Comparison of ENCODE assay signal across 1 cellular context in the genomic region with DNA sequence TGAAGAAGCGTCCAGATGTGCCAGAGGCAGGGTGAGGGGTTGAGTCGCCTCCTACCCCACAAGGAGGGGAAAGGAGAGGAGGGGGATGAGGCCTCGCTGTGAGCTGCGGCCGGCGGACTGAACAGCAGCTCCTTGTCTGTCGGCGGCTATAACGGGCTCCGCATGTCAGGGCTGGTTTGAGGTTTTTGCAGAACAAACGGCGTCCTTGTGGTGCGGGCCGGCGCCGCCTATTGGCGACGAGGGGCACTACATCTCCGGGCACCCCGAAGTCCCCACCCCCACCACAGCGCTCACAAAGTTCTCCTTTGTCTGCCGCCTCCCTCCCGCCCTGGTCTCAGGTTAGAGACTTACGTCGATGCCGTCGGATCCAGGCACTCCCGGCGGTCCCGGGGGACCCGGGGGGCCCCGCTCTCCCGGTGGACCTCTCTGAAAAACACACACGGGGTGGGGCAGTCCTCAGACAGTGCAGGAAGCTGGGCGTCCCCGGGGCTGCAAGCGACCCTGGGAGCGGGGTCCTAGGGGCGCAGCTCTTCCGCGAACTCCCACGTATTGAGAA.
TF ChIP-seq lines count a peak whose summit lies in the region.

No MANE protein-coding gene starts in this region.

TF ChIP-seq in K562, 482 proteins besides CTCF, POLR2A, EP300 and RAD21 (continued from another document and continues in another):
- TF ChIP-seq, protein P1, sequence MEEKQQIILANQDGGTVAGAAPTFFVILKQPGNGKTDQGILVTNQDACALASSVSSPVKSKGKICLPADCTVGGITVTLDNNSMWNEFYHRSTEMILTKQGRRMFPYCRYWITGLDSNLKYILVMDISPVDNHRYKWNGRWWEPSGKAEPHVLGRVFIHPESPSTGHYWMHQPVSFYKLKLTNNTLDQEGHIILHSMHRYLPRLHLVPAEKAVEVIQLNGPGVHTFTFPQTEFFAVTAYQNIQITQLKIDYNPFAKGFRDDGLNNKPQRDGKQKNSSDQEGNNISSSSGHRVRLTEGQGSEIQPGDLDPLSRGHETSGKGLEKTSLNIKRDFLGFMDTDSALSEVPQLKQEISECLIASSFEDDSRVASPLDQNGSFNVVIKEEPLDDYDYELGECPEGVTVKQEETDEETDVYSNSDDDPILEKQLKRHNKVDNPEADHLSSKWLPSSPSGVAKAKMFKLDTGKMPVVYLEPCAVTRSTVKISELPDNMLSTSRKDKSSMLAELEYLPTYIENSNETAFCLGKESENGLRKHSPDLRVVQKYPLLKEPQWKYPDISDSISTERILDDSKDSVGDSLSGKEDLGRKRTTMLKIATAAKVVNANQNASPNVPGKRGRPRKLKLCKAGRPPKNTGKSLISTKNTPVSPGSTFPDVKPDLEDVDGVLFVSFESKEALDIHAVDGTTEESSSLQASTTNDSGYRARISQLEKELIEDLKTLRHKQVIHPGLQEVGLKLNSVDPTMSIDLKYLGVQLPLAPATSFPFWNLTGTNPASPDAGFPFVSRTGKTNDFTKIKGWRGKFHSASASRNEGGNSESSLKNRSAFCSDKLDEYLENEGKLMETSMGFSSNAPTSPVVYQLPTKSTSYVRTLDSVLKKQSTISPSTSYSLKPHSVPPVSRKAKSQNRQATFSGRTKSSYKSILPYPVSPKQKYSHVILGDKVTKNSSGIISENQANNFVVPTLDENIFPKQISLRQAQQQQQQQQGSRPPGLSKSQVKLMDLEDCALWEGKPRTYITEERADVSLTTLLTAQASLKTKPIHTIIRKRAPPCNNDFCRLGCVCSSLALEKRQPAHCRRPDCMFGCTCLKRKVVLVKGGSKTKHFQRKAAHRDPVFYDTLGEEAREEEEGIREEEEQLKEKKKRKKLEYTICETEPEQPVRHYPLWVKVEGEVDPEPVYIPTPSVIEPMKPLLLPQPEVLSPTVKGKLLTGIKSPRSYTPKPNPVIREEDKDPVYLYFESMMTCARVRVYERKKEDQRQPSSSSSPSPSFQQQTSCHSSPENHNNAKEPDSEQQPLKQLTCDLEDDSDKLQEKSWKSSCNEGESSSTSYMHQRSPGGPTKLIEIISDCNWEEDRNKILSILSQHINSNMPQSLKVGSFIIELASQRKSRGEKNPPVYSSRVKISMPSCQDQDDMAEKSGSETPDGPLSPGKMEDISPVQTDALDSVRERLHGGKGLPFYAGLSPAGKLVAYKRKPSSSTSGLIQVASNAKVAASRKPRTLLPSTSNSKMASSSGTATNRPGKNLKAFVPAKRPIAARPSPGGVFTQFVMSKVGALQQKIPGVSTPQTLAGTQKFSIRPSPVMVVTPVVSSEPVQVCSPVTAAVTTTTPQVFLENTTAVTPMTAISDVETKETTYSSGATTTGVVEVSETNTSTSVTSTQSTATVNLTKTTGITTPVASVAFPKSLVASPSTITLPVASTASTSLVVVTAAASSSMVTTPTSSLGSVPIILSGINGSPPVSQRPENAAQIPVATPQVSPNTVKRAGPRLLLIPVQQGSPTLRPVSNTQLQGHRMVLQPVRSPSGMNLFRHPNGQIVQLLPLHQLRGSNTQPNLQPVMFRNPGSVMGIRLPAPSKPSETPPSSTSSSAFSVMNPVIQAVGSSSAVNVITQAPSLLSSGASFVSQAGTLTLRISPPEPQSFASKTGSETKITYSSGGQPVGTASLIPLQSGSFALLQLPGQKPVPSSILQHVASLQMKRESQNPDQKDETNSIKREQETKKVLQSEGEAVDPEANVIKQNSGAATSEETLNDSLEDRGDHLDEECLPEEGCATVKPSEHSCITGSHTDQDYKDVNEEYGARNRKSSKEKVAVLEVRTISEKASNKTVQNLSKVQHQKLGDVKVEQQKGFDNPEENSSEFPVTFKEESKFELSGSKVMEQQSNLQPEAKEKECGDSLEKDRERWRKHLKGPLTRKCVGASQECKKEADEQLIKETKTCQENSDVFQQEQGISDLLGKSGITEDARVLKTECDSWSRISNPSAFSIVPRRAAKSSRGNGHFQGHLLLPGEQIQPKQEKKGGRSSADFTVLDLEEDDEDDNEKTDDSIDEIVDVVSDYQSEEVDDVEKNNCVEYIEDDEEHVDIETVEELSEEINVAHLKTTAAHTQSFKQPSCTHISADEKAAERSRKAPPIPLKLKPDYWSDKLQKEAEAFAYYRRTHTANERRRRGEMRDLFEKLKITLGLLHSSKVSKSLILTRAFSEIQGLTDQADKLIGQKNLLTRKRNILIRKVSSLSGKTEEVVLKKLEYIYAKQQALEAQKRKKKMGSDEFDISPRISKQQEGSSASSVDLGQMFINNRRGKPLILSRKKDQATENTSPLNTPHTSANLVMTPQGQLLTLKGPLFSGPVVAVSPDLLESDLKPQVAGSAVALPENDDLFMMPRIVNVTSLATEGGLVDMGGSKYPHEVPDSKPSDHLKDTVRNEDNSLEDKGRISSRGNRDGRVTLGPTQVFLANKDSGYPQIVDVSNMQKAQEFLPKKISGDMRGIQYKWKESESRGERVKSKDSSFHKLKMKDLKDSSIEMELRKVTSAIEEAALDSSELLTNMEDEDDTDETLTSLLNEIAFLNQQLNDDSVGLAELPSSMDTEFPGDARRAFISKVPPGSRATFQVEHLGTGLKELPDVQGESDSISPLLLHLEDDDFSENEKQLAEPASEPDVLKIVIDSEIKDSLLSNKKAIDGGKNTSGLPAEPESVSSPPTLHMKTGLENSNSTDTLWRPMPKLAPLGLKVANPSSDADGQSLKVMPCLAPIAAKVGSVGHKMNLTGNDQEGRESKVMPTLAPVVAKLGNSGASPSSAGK (IDR thresholded peaks at IDR 0.05) = peak; percentile 90
- TF ChIP-seq GMEB1 (CRISPR knock-in tag; IDR thresholded peaks at IDR 0.05) (no peak), ZNF77 (CRISPR knock-in tag; IDR thresholded peaks at IDR 0.05) (no peak), DACH1 (IDR thresholded peaks at IDR 0.05; ENCODE audit: partially characterized antibody) (no peak), PRMT5 (CRISPR knock-in tag; IDR thresholded peaks at IDR 0.05) (no peak), ZNF175 (CRISPR knock-in tag; IDR thresholded peaks at IDR 0.05; ENCODE audit: low read depth) (no peak), MAZ (CRISPR knock-in tag; conservative IDR thresholded peaks at IDR 0.05 in 1 of 2, IDR thresholded peaks at IDR 0.05 in 1 of 2) (peak in 1 of 2 experiments; percentile 75; a peak in 2 of 4 replicates), PHB (CRISPR knock-in tag; IDR thresholded peaks at IDR 0.05) (no peak), ZBTB9 (CRISPR knock-in tag; IDR thresholded peaks at IDR 0.05) (no peak), RFX7 (CRISPR knock-in tag; IDR thresholded peaks at IDR 0.05) (no peak), MTA3 (IDR thresholded peaks at IDR 0.05; ENCODE audit: borderline replicate concordance) (no peak), EP400 (IDR thresholded peaks at IDR 0.05) (no peak), NR0B1 (IDR thresholded peaks at IDR 0.05; ENCODE audit: partially characterized antibody) (no peak), SUPT5H (IDR thresholded peaks at IDR 0.05) (no peak), RBM39 (optimal IDR thresholded peaks at IDR 0.05; ENCODE audit: low read depth, low read length) (peak; percentile 60), HCFC1 (IDR thresholded peaks at IDR 0.05; ENCODE audit: low read depth, low read length) (peak; percentile 54), DEAF1 (CRISPR knock-in tag; IDR thresholded peaks at IDR 0.05) (peak; percentile 64), FOXK1 (CRISPR knock-in tag; IDR thresholded peaks at IDR 0.05; ENCODE audit: borderline replicate concordance) (no peak), MBD2 (IDR thresholded peaks at IDR 0.05; ENCODE audit: borderline replicate concordance, low read depth) (peak; percentile 31; the same call in 1 of the 2 replicates), FOXA1 (IDR thresholded peaks at IDR 0.05; ENCODE audit: borderline replicate concordance) (no peak)
- TF ChIP-seq, protein P2, sequence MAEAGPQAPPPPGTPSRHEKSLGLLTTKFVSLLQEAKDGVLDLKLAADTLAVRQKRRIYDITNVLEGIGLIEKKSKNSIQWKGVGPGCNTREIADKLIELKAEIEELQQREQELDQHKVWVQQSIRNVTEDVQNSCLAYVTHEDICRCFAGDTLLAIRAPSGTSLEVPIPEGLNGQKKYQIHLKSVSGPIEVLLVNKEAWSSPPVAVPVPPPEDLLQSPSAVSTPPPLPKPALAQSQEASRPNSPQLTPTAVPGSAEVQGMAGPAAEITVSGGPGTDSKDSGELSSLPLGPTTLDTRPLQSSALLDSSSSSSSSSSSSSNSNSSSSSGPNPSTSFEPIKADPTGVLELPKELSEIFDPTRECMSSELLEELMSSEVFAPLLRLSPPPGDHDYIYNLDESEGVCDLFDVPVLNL (CRISPR knock-in tag; IDR thresholded peaks at IDR 0.05; ENCODE audit: low read depth) = no peak
- TF ChIP-seq, protein P3, sequence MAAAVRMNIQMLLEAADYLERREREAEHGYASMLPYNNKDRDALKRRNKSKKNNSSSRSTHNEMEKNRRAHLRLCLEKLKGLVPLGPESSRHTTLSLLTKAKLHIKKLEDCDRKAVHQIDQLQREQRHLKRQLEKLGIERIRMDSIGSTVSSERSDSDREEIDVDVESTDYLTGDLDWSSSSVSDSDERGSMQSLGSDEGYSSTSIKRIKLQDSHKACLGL (CRISPR knock-in tag; IDR thresholded peaks at IDR 0.05; ENCODE audit: borderline replicate concordance, poor library complexity, severe bottlenecking) = no peak
- TF ChIP-seq, protein P4, sequence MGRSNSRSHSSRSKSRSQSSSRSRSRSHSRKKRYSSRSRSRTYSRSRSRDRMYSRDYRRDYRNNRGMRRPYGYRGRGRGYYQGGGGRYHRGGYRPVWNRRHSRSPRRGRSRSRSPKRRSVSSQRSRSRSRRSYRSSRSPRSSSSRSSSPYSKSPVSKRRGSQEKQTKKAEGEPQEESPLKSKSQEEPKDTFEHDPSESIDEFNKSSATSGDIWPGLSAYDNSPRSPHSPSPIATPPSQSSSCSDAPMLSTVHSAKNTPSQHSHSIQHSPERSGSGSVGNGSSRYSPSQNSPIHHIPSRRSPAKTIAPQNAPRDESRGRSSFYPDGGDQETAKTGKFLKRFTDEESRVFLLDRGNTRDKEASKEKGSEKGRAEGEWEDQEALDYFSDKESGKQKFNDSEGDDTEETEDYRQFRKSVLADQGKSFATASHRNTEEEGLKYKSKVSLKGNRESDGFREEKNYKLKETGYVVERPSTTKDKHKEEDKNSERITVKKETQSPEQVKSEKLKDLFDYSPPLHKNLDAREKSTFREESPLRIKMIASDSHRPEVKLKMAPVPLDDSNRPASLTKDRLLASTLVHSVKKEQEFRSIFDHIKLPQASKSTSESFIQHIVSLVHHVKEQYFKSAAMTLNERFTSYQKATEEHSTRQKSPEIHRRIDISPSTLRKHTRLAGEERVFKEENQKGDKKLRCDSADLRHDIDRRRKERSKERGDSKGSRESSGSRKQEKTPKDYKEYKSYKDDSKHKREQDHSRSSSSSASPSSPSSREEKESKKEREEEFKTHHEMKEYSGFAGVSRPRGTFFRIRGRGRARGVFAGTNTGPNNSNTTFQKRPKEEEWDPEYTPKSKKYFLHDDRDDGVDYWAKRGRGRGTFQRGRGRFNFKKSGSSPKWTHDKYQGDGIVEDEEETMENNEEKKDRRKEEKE (IDR thresholded peaks at IDR 0.05; ENCODE audit: borderline replicate concordance in 1 of 2, control insufficient read depth in 1 of 2, low read depth in 2 of 2, low read length in 1 of 2) = no peak
- TF ChIP-seq, protein P5, sequence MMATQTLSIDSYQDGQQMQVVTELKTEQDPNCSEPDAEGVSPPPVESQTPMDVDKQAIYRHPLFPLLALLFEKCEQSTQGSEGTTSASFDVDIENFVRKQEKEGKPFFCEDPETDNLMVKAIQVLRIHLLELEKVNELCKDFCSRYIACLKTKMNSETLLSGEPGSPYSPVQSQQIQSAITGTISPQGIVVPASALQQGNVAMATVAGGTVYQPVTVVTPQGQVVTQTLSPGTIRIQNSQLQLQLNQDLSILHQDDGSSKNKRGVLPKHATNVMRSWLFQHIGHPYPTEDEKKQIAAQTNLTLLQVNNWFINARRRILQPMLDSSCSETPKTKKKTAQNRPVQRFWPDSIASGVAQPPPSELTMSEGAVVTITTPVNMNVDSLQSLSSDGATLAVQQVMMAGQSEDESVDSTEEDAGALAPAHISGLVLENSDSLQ (IDR thresholded peaks at IDR 0.05) = peak; percentile 71
